ENCODE assay signal across 9 cellular contexts in the genomic region with DNA sequence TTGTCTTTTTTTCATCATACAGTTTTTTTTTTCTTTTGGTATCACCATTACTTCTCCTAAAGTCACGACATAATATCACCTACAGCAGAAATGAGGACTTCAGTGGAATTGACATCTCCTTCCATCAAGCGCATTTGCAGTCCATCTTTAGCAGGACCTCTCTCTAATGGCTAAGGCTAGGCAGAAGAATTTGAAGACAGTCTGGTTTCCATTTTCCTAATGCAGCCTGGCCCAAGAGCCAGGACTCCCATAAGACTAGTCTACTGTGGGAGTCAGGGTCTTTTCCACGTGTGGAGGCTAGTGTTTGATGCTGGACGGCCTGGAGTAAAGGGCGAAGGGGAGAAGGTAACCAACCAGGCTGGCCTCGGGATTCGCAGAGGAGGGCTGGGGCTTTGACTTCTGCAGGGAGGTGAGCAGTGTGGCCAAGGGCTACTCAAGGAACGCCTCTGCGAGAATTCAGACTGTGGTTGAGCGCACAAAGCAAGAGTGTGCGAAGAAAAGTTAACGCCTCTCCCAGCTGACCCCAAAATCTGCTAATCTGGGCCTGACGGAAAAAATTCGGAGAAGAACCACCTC. TPM values are rescaled to one million over a fixed set of nuclear protein-coding genes. Genes with fewer than 3 reads are reported as not detected.
DNase-seq lines count a peak whose midpoint lies in the region; ATAC-seq, FAIRE-seq and TF ChIP-seq lines count a peak whose summit lies in the region.
"Had no signal": no experiment of that assay in that cellular context is flagged by ENCODE, and none has a peak within 500 bp of the region (broad histone marks: within the 10 kb centered on the region; RNA-seq: fewer than 3 reads in every experiment).

No MANE protein-coding gene starts in this region.

- peak overlapping the region; percentile 80 for H3K4me3 ChIP-seq in GM23338
- peak overlapping the region; percentile 68 for H3K4me3 ChIP-seq in MM.1S (ENCODE audit: low read length)

- H3K4me1 ChIP-seq in GM23338 (ENCODE audit: insufficient read depth) (peaks cover 24% of the 10 kb centered on the region), MM.1S (ENCODE audit: low read length) (peaks cover 38% of the 10 kb centered on the region)

- peaks cover 32% of the 10 kb centered on the region for H4K20me1 ChIP-seq in GM23338 (replicated peaks; ENCODE audit: insufficient read depth)
- H4K20me1 ChIP-seq in MM.1S (ENCODE audit: insufficient read depth, low read length): no peaks in the 10 kb centered on the region; the same call in 1 of the 2 replicates

- peak overlapping the region; percentile 98 for H3K4me2 ChIP-seq in GM23338
- peak overlapping the region; percentile 97 for H3K4me2 ChIP-seq in MM.1S (ENCODE audit: low read depth, low read length)

- H2AFZ ChIP-seq in GM23338: peak overlapping the region; percentile 99
- H2AFZ ChIP-seq in MM.1S (ENCODE audit: low read length): peak overlapping the region; percentile 89

- peak overlapping the region; percentile 84 for H3K4me3 Mint-ChIP-seq in GM23338

- peak overlapping the region; percentile 70 for H3K9ac ChIP-seq in MM.1S (ENCODE audit: low read length)

- peak overlapping the region; percentile 92 for H3K27ac Mint-ChIP-seq in GM23338

- H3K79me2 ChIP-seq in GM23338 (replicated peaks; ENCODE audit: insufficient read depth) (peaks cover 17% of the 10 kb centered on the region), MM.1S (ENCODE audit: low read length) (peaks cover 41% of the 10 kb centered on the region)

- H3K36me3 Mint-ChIP-seq in GM23338 (ENCODE audit: low read depth): peaks cover 31% of the 10 kb centered on the region

- peak; percentile 9 for ATAC-seq in GM23338
- ATAC-seq in GM19467 (IDR thresholded peaks at IDR 0.05; ENCODE audit: unreplicated experiment): no peak

- H3F3A ChIP-seq in GM23338 (replicated peaks; ENCODE audit: low read depth): peaks cover 19% of the 10 kb centered on the region
- H3F3A ChIP-seq in MM.1S (ENCODE audit: insufficient read depth, low read length): peaks cover 33% of the 10 kb centered on the region

- H3K9me3 Mint-ChIP-seq in GM23338: no peaks in the 10 kb centered on the region

- peaks cover 34% of the 10 kb centered on the region for H3K4me1 Mint-ChIP-seq in GM23338

- no peak for TF ChIP-seq CTCF in GM10266 (IDR thresholded peaks at IDR 0.05; ENCODE audit: control insufficient read depth, insufficient read depth, low read depth, missing control alignments)
- TF ChIP-seq CTCF in GM23338 (conservative IDR thresholded peaks at IDR 0.05; ENCODE audit: low read depth in 2 of 2): no peak
- TF ChIP-seq CTCF in MM.1S (IDR thresholded peaks at IDR 0.05; ENCODE audit: low read length): no peak

- no peaks in the 10 kb centered on the region for H3K9me3 ChIP-seq in MM.1S (replicated peaks; ENCODE audit: insufficient read depth, low read length)

- H3K36me3 ChIP-seq in GM23338 (ENCODE audit: insufficient read depth) (peaks cover 11% of the 10 kb centered on the region; the same call in 1 of the 2 replicates), MM.1S (replicated peaks; ENCODE audit: insufficient read depth, low read length) (peaks cover 14% of the 10 kb centered on the region; the same call in 1 of the 2 replicates)

- H3K9me2 ChIP-seq in GM23338 (ENCODE audit: insufficient read depth): no peaks in the 10 kb centered on the region
- no peaks in the 10 kb centered on the region for H3K9me2 ChIP-seq in MM.1S (replicated peaks; ENCODE audit: insufficient read depth, low read length)

- H3K27ac ChIP-seq in GM23338 (ENCODE audit: low read depth): peak overlapping the region; percentile 85
- H3K27ac ChIP-seq in MM.1S (ENCODE audit: low read length): peak overlapping the region; percentile 73
- H3K27ac ChIP-seq in cingulate gyrus (ENCODE audit: low read depth, low read length): peak overlapping the region; percentile 95

- DNase-seq in GM10266 (ENCODE audit: extremely low spot score) (peak; percentile 52), GM23338 (ENCODE audit: low spot score) (no peak), MM.1S (peak; percentile 55), mesenteric fat pad (ENCODE audit: low spot score) (peak; percentile 86), urothelium cell line (ENCODE audit: low spot score) (peak; percentile 47), NCI-H2107 (lab: John Stamatoyannopoulos, UW) (no peak)

- H3K27me3 Mint-ChIP-seq in GM23338 (ENCODE audit: insufficient read depth, low read depth, poor library complexity): peaks cover 53% of the 10 kb centered on the region

- no peak for FAIRE-seq in urothelium cell line (lab: Jason Lieb, UNC)
- FAIRE-seq: TTC549 had no signal

- H3K27me3 ChIP-seq in GM23338 (ENCODE audit: insufficient read depth) (peaks cover 48% of the 10 kb centered on the region), MM.1S (replicated peaks; ENCODE audit: insufficient read depth, low read length) (no peaks in the 10 kb centered on the region)

TF ChIP-seq in GM23338, 12 proteins besides CTCF, POLR2A, EP300 and RAD21:
- TF ChIP-seq ZNF331 (CRISPR knock-in tag; IDR thresholded peaks at IDR 0.05; ENCODE audit: low read depth): no peak
- TF ChIP-seq ZNF462 (CRISPR knock-in tag; IDR thresholded peaks at IDR 0.05): no peak
- TF ChIP-seq CREB1 (CRISPR knock-in tag; IDR thresholded peaks at IDR 0.05; ENCODE audit: low read depth): no peak
- no peak for TF ChIP-seq NANOG (IDR thresholded peaks at IDR 0.05; ENCODE audit: borderline replicate concordance)
- TF ChIP-seq ZNF114 (CRISPR knock-in tag; IDR thresholded peaks at IDR 0.05): no peak
- TF ChIP-seq POLR2AphosphoS5 (IDR thresholded peaks at IDR 0.05; ENCODE audit: low read depth): no peak

RNA-seq across cellular contexts. Expression of gene ZNF740, which starts 0.7 kb away (rescaled TPM):
- total RNA-seq in GM23338 (2014; rRNA removed; shearing (Covaris generic)): 13.0 and 13.2 TPM in 2 replicates
- polyA plus RNA-seq in GM23338 (2016; fragmentation: Nextera tagmentation; extraction: Ambion mirVana): 1.3 and 2.6 TPM in 2 replicates
- total RNA-seq in mesenteric fat pad: 39.7 TPM

RNA-seq across cellular contexts. Expression of gene CSAD, which starts 0.9 kb away (rescaled TPM):
- total RNA-seq in GM23338 (2014; rRNA removed; shearing (Covaris generic)): 3.6 and 7.1 TPM in 2 replicates
- polyA plus RNA-seq in GM23338 (2016; fragmentation: Nextera tagmentation; extraction: Ambion mirVana): 3.1 and 3.2 TPM in 2 replicates
- total RNA-seq in mesenteric fat pad: 296 TPM

RNA-seq across cellular contexts. Expression of gene ITGB7, which starts 27.3 kb away (rescaled TPM):
- 0.39 TPM in 1 of 2 replicates, not detected in the other for total RNA-seq in GM23338 (2014; rRNA removed; shearing (Covaris generic))
- polyA plus RNA-seq in GM23338 (2016; fragmentation: Nextera tagmentation; extraction: Ambion mirVana): 0.32 and 0.43 TPM in 2 replicates
- 2.3 TPM for total RNA-seq in mesenteric fat pad

RNA-seq across cellular contexts. Expression of gene RARG, which starts 52.2 kb away (rescaled TPM):
- 39.3 and 50.2 TPM in 2 replicates for total RNA-seq in GM23338 (2014; rRNA removed; shearing (Covaris generic))
- 16.4 and 18.5 TPM in 2 replicates for polyA plus RNA-seq in GM23338 (2016; fragmentation: Nextera tagmentation; extraction: Ambion mirVana)
- total RNA-seq in mesenteric fat pad: 18.0 TPM

Comparison
In these comparisons a context has a peak if more than half of its experiments do, and no peak if none do; other contexts are left out.
1. DNase-seq: peak in GM10266 (single experiment), MM.1S (single experiment), mesenteric fat pad (single experiment) and urothelium cell line (single experiment); none in GM23338 (single experiment) and NCI-H2107 (single experiment).
2. RNA of gene CSAD, which starts 0.9 kb away (total RNA-seq): 296 TPM in mesenteric fat pad (single experiment); 3.6 to 7.1 TPM in GM23338; every median in the first group is over 10 times any median in the second.
3. Peak in every context shown above with its lines, with median percentiles within 50 percentile points of each other: H3K27ac ChIP-seq.